Comparison of ENCODE assay signal across 27 cellular contexts in the genomic region with DNA sequence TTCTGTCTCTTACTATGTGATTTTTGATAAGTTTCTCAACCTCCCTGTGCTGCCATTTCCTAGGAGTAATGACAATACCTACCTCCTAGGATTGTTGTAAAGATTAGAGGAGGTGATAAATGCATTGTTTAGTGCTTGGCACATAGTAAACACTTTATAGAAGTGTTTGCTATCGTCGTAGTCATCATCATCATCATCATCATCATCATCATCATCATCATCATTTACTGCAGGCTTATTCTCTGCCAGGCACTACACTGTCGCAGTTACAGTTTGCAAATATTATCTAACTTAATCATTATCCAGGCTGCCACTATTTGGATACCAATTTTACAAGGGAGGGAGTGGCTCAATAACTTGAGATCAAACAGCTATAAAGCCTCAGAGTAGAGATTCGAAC. TPM values are rescaled to one million over a fixed set of nuclear protein-coding genes. Genes with fewer than 3 reads are reported as not detected.
DNase-seq lines count a peak whose midpoint lies in the region; ATAC-seq, FAIRE-seq and TF ChIP-seq lines count a peak whose summit lies in the region.
"Had no signal": no experiment of that assay in that cellular context is flagged by ENCODE, and none has a peak within 500 bp of the region (broad histone marks: within the 10 kb centered on the region; RNA-seq: fewer than 3 reads in every experiment).

No MANE protein-coding gene starts in this region.

- no peak for ATAC-seq in gastrocnemius medialis
- ATAC-seq: GM12878 had no signal

- H3K4me3 ChIP-seq in HEK293 (ENCODE audit: low read depth, low read length), result no peak overlapping the region
- no peak overlapping the region for H3K4me3 ChIP-seq in gastrocnemius medialis
- H3K4me3 ChIP-seq: BLaER1, GM12878 had no signal

- TF ChIP-seq POLR2A in GM12892 (IDR thresholded peaks at IDR 0.05; ENCODE audit: low read depth, low read length) (no peak), gastrocnemius medialis (IDR thresholded peaks at IDR 0.05) (no peak), GM12891 (IDR thresholded peaks at IDR 0.05; ENCODE audit: low read depth, low read length) (no peak)

- FAIRE-seq in GM12892 (lab: Jason Lieb, UNC), result peak; percentile 14
- no peak for FAIRE-seq in GM12891 (lab: Jason Lieb, UNC)
- FAIRE-seq: A204.1, GM12878, GM18507, GM19239 had no signal

- CTCF ChIA-PET in HEK293 (lab: Yijun Ruan, JAX), result interaction anchor here (0.7 kb wide), 1 partner anchor 1084 kb away, joined by 5 read pairs; no protein-coding TSS in a partner anchor

- POLR2A ChIA-PET in HEK293 (lab: Yijun Ruan, JAX), result no interaction called here

- TF ChIP-seq CTCF in HEK293 (tag by site-specific recombination; IDR thresholded peaks at IDR 0.05) (no peak), gastrocnemius medialis (IDR thresholded peaks at IDR 0.05 in 4 of 5, conservative IDR thresholded peaks at IDR 0.05 in 1 of 5) (no peak)

- no peaks in the 10 kb centered on the region for H3K4me1 ChIP-seq in HEK293 (ENCODE audit: control insufficient read depth, insufficient read depth, low read length)
- peaks cover 29 to 49% of the 10 kb centered on the region in 2 donors for H3K4me1 ChIP-seq in gastrocnemius medialis
- H3K4me1 ChIP-seq: BE2C had no signal

- H3K27ac ChIP-seq in HEK293 (ENCODE audit: extremely low read depth, low read depth, low read length) (no peak overlapping the region), gastrocnemius medialis (peak overlapping the region in 3 of 4 donors; percentile 6 to 32 (median 15))
- H3K27ac ChIP-seq: BLaER1 had no signal

- no peaks in the 10 kb centered on the region for H3K9me3 ChIP-seq in HEK293 (ENCODE audit: control insufficient read depth, insufficient read depth, low read depth, low read length)
- H3K9me3 ChIP-seq in gastrocnemius medialis, result no peaks in the 10 kb centered on the region
- H3K9me3 ChIP-seq: BE2C, BLaER1 had no signal

- no peaks in the 10 kb centered on the region for H3K27me3 ChIP-seq in gastrocnemius medialis
- H3K27me3 ChIP-seq: BE2C, BLaER1 had no signal

- DNase-seq in GM12892 (ENCODE audit: insufficient read length), result no peak
- no peak for DNase-seq in gastrocnemius medialis
- DNase-seq in GM12891 (ENCODE audit: insufficient read length, low spot score), result no peak
- no peak for DNase-seq in cerebellar nuclear complex (lab: John Stamatoyannopoulos, UW)
- DNase-seq: 8988T; ACHN; BE2C; C1 segment of cervical spinal cord; CD4-positive, alpha-beta memory T cell; CD4-positive, CD25-positive, alpha-beta regulatory T cell; CD8-positive, alpha-beta memory T cell; COR-L47; DMS 273 treated with DMSO at 0.1 percent for 48 hours; DMS153; DMS53; DMS79; DND-41; EL; GDM1 had no signal

- in situ Hi-C loops in gastrocnemius medialis (cut with MboI; ENCODE audit: low sequenced_read_pairs in 4 of 4), result no loop called here

- intact Hi-C loops in gastrocnemius medialis (cut with DNase I; ENCODE audit: low total_unique reads), result no loop called here

- H3K36me3 ChIP-seq in HEK293 (ENCODE audit: control insufficient read depth in 2 of 2, insufficient read depth in 1 of 2, low read length in 2 of 2), result no peaks in the 10 kb centered on the region
- H3K36me3 ChIP-seq in gastrocnemius medialis, result peaks cover 0 to 11% of the 10 kb centered on the region in 2 donors
- H3K36me3 ChIP-seq: BE2C, BLaER1 had no signal

TF ChIP-seq in HEK293, 187 proteins besides CTCF, POLR2A, EP300 and RAD21:
- TF ChIP-seq, protein P1, sequence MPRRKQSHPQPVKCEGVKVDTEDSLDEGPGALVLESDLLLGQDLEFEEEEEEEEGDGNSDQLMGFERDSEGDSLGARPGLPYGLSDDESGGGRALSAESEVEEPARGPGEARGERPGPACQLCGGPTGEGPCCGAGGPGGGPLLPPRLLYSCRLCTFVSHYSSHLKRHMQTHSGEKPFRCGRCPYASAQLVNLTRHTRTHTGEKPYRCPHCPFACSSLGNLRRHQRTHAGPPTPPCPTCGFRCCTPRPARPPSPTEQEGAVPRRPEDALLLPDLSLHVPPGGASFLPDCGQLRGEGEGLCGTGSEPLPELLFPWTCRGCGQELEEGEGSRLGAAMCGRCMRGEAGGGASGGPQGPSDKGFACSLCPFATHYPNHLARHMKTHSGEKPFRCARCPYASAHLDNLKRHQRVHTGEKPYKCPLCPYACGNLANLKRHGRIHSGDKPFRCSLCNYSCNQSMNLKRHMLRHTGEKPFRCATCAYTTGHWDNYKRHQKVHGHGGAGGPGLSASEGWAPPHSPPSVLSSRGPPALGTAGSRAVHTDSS (tag by site-specific recombination; IDR thresholded peaks at IDR 0.05), result peak; percentile 81
- TF ChIP-seq TRIM28 (IDR thresholded peaks at IDR 0.05; ENCODE audit: borderline replicate concordance, low read length) (no peak), ZNF501 (tag by site-specific recombination; IDR thresholded peaks at IDR 0.05) (no peak), ZNF514 (tag by site-specific recombination; IDR thresholded peaks at IDR 0.05) (no peak), ZNF548 (tag by site-specific recombination; IDR thresholded peaks at IDR 0.05) (no peak)

TF ChIP-seq in GM12891, 5 proteins besides CTCF, POLR2A, EP300 and RAD21:
- TF ChIP-seq POU2F2 (IDR thresholded peaks at IDR 0.05; ENCODE audit: low read depth, low read length) (no peak), POLR2AphosphoS5 (IDR thresholded peaks at IDR 0.05; ENCODE audit: low read depth, low read length) (no peak), TAF1 (IDR thresholded peaks at IDR 0.05; ENCODE audit: low read depth, low read length) (no peak), PAX5 (IDR thresholded peaks at IDR 0.05; ENCODE audit: insufficient read depth, low read length, severe bottlenecking) (no peak), SPI1 (IDR thresholded peaks at IDR 0.05; ENCODE audit: low read depth, low read length) (no peak)

RNA-seq across cellular contexts. Expression of gene SGCD, which starts 24.5 kb away (rescaled TPM):
- not detected for polyA plus RNA-seq in GM12892 (2012; ENCODE audit: missing spikeins)
- 10 to 100 TPM in 3 of 4 donors, 1 to 10 TPM in 1; 8.2 to 53.5 (median 35.8) TPM for total RNA-seq in gastrocnemius medialis
- polyA plus RNA-seq in GM12891 (2012; ENCODE audit: low read depth, missing spikeins), result not detected
- total RNA-seq: CD4-positive, alpha-beta memory T cell; CD4-positive, CD25-positive, alpha-beta regulatory T cell; G401; GM12878 had no signal
- polyA plus RNA-seq: CD14-positive monocyte; CD4-positive, alpha-beta memory T cell; CD4-positive, CD25-positive, alpha-beta regulatory T cell had no signal
